9 cellular contexts compared by ENCODE assay signal in the genomic region with DNA sequence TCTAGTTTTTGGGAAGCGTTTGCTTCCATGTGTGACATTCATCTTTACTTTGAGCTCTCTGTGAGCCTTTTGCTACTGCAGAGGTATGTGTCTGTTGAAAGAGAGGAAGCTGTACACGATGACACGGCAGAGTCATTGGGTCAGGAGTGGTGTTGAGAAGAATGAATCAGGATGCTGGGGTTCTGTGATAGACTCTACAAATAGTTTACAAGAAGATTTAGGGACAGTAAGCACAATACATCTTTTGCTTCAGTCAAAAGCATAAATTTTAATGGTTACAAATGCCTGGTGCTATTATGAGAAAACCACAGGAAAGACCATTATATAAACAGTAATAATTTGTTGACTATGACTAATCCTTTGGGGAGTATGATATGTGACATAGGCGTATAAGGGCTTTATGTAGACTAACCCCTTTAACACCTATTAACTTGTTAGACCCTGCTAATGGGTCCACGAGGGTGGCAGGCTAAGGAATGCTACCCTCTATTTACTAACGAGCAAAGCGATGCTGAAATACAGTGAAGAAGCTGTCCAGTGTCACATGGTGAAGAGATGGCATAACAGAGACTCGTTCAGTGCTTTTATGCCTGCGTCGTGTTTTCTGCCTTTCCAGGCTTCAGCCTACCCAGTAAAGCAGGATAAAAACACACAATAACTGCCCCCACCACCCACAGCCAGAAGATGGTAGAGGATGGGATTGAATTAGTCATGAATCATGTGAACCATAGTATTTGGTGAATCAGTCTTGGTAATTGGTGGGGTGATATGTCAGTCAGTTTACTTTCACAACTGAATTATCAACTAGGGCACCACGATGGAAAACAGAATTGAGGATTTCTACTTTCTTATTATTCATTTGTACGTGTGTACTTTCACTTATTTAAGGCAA.
DNase-seq lines count a peak whose midpoint lies in the region; ATAC-seq, FAIRE-seq and TF ChIP-seq lines count a peak whose summit lies in the region.
"Had no signal": no experiment of that assay in that cellular context is flagged by ENCODE, and none has a peak within 500 bp of the region (broad histone marks: within the 10 kb centered on the region; RNA-seq: fewer than 3 reads in every experiment).

No MANE protein-coding gene starts in this region.

- in situ Hi-C loops in KBM-7 (cut with MboI; ENCODE audit: low pct_unique_long_range_greater_than_20kb, low sequenced_read_pairs): no loop called here

- ATAC-seq in activated CD8-positive, alpha-beta T cell treated with anti-CD3 and anti-CD28 coated beads for 36 hours: peak; percentile 68
- ATAC-seq in activated CD8-positive, alpha-beta T cell treated with anti-CD3 and anti-CD28 coated beads, Interleukin-2, amount 10 ng/mL, durations not matched to agents 7 days and 5 days: no peak
- no peak for ATAC-seq in thoracic aorta (ENCODE audit: insufficient number of reproducible peaks, low FRiP score, low read depth)
- no peak for ATAC-seq in stimulated activated naive B cell treated with anti-CD40 and anti-IgM and Interleukin-4, amounts not matched to agents 10 μg/mL and 1 μg/mL and 100 μg/mL, for 72 hours (replicated peaks)
- ATAC-seq in CD4-positive, alpha-beta T cell (ENCODE audit: poor library complexity): no peak

- H3K27ac ChIP-seq in kidney (ENCODE audit: low read depth in 2 of 2, low read length in 2 of 2) (peak overlapping the region; percentile 15 to 70), thoracic aorta (peak overlapping the region; percentile 96 to 99)
- no peak overlapping the region for H3K27ac ChIP-seq in CD4-positive, alpha-beta T cell (ENCODE audit: low read depth, low read length)

- H3K9me3 Mint-ChIP-seq in activated CD8-positive, alpha-beta T cell treated with anti-CD3 and anti-CD28 coated beads for 36 hours: no peaks in the 10 kb centered on the region
- no peaks in the 10 kb centered on the region for H3K9me3 Mint-ChIP-seq in activated CD8-positive, alpha-beta T cell treated with anti-CD3 and anti-CD28 coated beads, Interleukin-2, amount 10 ng/mL, durations not matched to agents 7 days and 5 days (ENCODE audit: insufficient read depth)
- H3K9me3 Mint-ChIP-seq in activated T-helper 2 cell treated with anti-CD3 and anti-CD28 coated beads, Interferon-gamma antibody, Interleukin-2, Interleukin-4, amounts not matched to agents 10 μg/mL and 5 μg/mL and 100 μg/mL, durations not matched to agents 14 hours and 24 hours and 36 hours: no peaks in the 10 kb centered on the region
- H3K9me3 Mint-ChIP-seq in stimulated activated naive B cell treated with anti-CD40 and anti-IgM and Interleukin-4, amounts not matched to agents 10 μg/mL and 1 μg/mL and 100 μg/mL, for 72 hours: no peaks in the 10 kb centered on the region
- no peaks in the 10 kb centered on the region for H3K9me3 Mint-ChIP-seq in CD4-positive, alpha-beta T cell

- H3K36me3 ChIP-seq in kidney (ENCODE audit: control insufficient read depth in 1 of 2, insufficient read depth in 2 of 2, low read length in 2 of 2) (no peaks in the 10 kb centered on the region), thoracic aorta (no peaks in the 10 kb centered on the region)

- H3K27ac Mint-ChIP-seq in activated CD8-positive, alpha-beta T cell treated with anti-CD3 and anti-CD28 coated beads for 36 hours: no peak overlapping the region
- no peak overlapping the region for H3K27ac Mint-ChIP-seq in activated CD8-positive, alpha-beta T cell treated with anti-CD3 and anti-CD28 coated beads, Interleukin-2, amount 10 ng/mL, durations not matched to agents 7 days and 5 days
- peak overlapping the region; percentile 42 for H3K27ac Mint-ChIP-seq in activated T-helper 2 cell treated with anti-CD3 and anti-CD28 coated beads, Interferon-gamma antibody, Interleukin-2, Interleukin-4, amounts not matched to agents 10 μg/mL and 5 μg/mL and 100 μg/mL, durations not matched to agents 14 hours and 24 hours and 36 hours
- no peak overlapping the region for H3K27ac Mint-ChIP-seq in stimulated activated naive B cell treated with anti-CD40 and anti-IgM and Interleukin-4, amounts not matched to agents 10 μg/mL and 1 μg/mL and 100 μg/mL, for 72 hours
- H3K27ac Mint-ChIP-seq in CD4-positive, alpha-beta T cell: no peak overlapping the region

- TF ChIP-seq CTCF in activated CD8-positive, alpha-beta T cell treated with anti-CD3 and anti-CD28 coated beads for 36 hours (IDR thresholded peaks at IDR 0.05): no peak
- TF ChIP-seq CTCF in kidney (IDR thresholded peaks at IDR 0.05; ENCODE audit: borderline replicate concordance, extremely low read depth, insufficient read depth): no peak
- TF ChIP-seq CTCF in thoracic aorta (IDR thresholded peaks at IDR 0.05): no peak
- no peak for TF ChIP-seq CTCF in CD4-positive, alpha-beta T cell (IDR thresholded peaks at IDR 0.05)

- H3K4me3 ChIP-seq in kidney (ENCODE audit: low read length in 2 of 2): no peak overlapping the region
- H3K4me3 ChIP-seq in thoracic aorta: no peak overlapping the region

- H3K4me1 Mint-ChIP-seq in activated CD8-positive, alpha-beta T cell treated with anti-CD3 and anti-CD28 coated beads for 36 hours (ENCODE audit: low read depth): peaks cover 14% of the 10 kb centered on the region
- H3K4me1 Mint-ChIP-seq in activated CD8-positive, alpha-beta T cell treated with anti-CD3 and anti-CD28 coated beads, Interleukin-2, amount 10 ng/mL, durations not matched to agents 7 days and 5 days (ENCODE audit: low read depth): peaks cover 3% of the 10 kb centered on the region
- peaks cover 41% of the 10 kb centered on the region for H3K4me1 Mint-ChIP-seq in activated T-helper 2 cell treated with anti-CD3 and anti-CD28 coated beads, Interferon-gamma antibody, Interleukin-2, Interleukin-4, amounts not matched to agents 10 μg/mL and 5 μg/mL and 100 μg/mL, durations not matched to agents 14 hours and 24 hours and 36 hours (ENCODE audit: low read depth)
- H3K4me1 Mint-ChIP-seq in stimulated activated naive B cell treated with anti-CD40 and anti-IgM and Interleukin-4, amounts not matched to agents 10 μg/mL and 1 μg/mL and 100 μg/mL, for 72 hours: peaks cover 34 to 56% of the 10 kb centered on the region in 2 donors
- H3K4me1 Mint-ChIP-seq in CD4-positive, alpha-beta T cell (ENCODE audit: low read depth): peaks cover 19% of the 10 kb centered on the region

- FAIRE-seq in kidney (lab: Jason Lieb, UNC): no peak

- no peak overlapping the region for H3K4me3 Mint-ChIP-seq in activated CD8-positive, alpha-beta T cell treated with anti-CD3 and anti-CD28 coated beads for 36 hours
- no peak overlapping the region for H3K4me3 Mint-ChIP-seq in activated CD8-positive, alpha-beta T cell treated with anti-CD3 and anti-CD28 coated beads, Interleukin-2, amount 10 ng/mL, durations not matched to agents 7 days and 5 days
- H3K4me3 Mint-ChIP-seq in activated T-helper 2 cell treated with anti-CD3 and anti-CD28 coated beads, Interferon-gamma antibody, Interleukin-2, Interleukin-4, amounts not matched to agents 10 μg/mL and 5 μg/mL and 100 μg/mL, durations not matched to agents 14 hours and 24 hours and 36 hours (ENCODE audit: low read depth): no peak overlapping the region
- no peak overlapping the region for H3K4me3 Mint-ChIP-seq in stimulated activated naive B cell treated with anti-CD40 and anti-IgM and Interleukin-4, amounts not matched to agents 10 μg/mL and 1 μg/mL and 100 μg/mL, for 72 hours
- no peak overlapping the region for H3K4me3 Mint-ChIP-seq in CD4-positive, alpha-beta T cell

- H3K36me3 Mint-ChIP-seq in activated CD8-positive, alpha-beta T cell treated with anti-CD3 and anti-CD28 coated beads for 36 hours (ENCODE audit: low read depth): peaks cover 9% of the 10 kb centered on the region
- peaks cover 16% of the 10 kb centered on the region for H3K36me3 Mint-ChIP-seq in activated CD8-positive, alpha-beta T cell treated with anti-CD3 and anti-CD28 coated beads, Interleukin-2, amount 10 ng/mL, durations not matched to agents 7 days and 5 days (ENCODE audit: low read depth)
- H3K36me3 Mint-ChIP-seq in activated T-helper 2 cell treated with anti-CD3 and anti-CD28 coated beads, Interferon-gamma antibody, Interleukin-2, Interleukin-4, amounts not matched to agents 10 μg/mL and 5 μg/mL and 100 μg/mL, durations not matched to agents 14 hours and 24 hours and 36 hours (ENCODE audit: low read depth): peaks cover 28% of the 10 kb centered on the region
- H3K36me3 Mint-ChIP-seq in stimulated activated naive B cell treated with anti-CD40 and anti-IgM and Interleukin-4, amounts not matched to agents 10 μg/mL and 1 μg/mL and 100 μg/mL, for 72 hours: peaks cover 2 to 22% of the 10 kb centered on the region in 2 donors
- peaks cover 5% of the 10 kb centered on the region for H3K36me3 Mint-ChIP-seq in CD4-positive, alpha-beta T cell (ENCODE audit: low read depth)

- POLR2A ChIA-PET in activated CD8-positive, alpha-beta T cell treated with anti-CD3 and anti-CD28 coated beads for 36 hours (lab: Charles Lee): interaction anchor here (1.0 kb wide), 1 partner anchor 9 kb away, joined by 4 read pairs; no protein-coding TSS in a partner anchor
- POLR2A ChIA-PET in activated CD8-positive, alpha-beta T cell treated with anti-CD3 and anti-CD28 coated beads, Interleukin-2, amount 10 ng/mL, durations not matched to agents 7 days and 5 days (lab: Charles Lee): no interaction called here
- POLR2A ChIA-PET in CD4-positive, alpha-beta T cell (lab: Charles Lee): no interaction called here

- H3K4me1 ChIP-seq in kidney (ENCODE audit: control insufficient read depth in 1 of 2, insufficient read depth in 1 of 2, low read depth in 1 of 2, low read length in 2 of 2) (peaks cover 13 to 26% of the 10 kb centered on the region in 2 donors), thoracic aorta (ENCODE audit: control insufficient read depth in 1 of 2, low read depth in 2 of 2) (peaks cover 44 to 98% of the 10 kb centered on the region in 2 donors)

- H3K9me3 ChIP-seq in kidney (ENCODE audit: control insufficient read depth in 1 of 2, low read length in 2 of 2) (no peaks in the 10 kb centered on the region), thoracic aorta (no peaks in the 10 kb centered on the region)
- H3K9me3 ChIP-seq in CD4-positive, alpha-beta T cell (ENCODE audit: control insufficient read depth, low read length): no peaks in the 10 kb centered on the region

- no peak overlapping the region for H3K9ac ChIP-seq in kidney (ENCODE audit: low read length in 2 of 2)

- H3K27me3 ChIP-seq in thoracic aorta (replicated peaks; ENCODE audit: insufficient read depth): no peaks in the 10 kb centered on the region
- no peaks in the 10 kb centered on the region for H3K27me3 ChIP-seq in CD4-positive, alpha-beta T cell (ENCODE audit: control insufficient read depth, insufficient read depth, low read length)

- CTCF ChIA-PET in activated CD8-positive, alpha-beta T cell treated with anti-CD3 and anti-CD28 coated beads for 36 hours (lab: Charles Lee): interaction anchor here (0.8 kb wide), 1 partner anchor 476 kb away, joined by 3 read pairs; no protein-coding TSS in a partner anchor
- CTCF ChIA-PET in activated CD8-positive, alpha-beta T cell treated with anti-CD3 and anti-CD28 coated beads, Interleukin-2, amount 10 ng/mL, durations not matched to agents 7 days and 5 days (lab: Charles Lee): interaction anchor here (0.8 to 1.0 kb wide), 2 partner anchors 9 to 532 kb away, joined by 3 read pairs; no protein-coding TSS in a partner anchor
- CTCF ChIA-PET in CD4-positive, alpha-beta T cell (lab: Charles Lee): no interaction called here

- intact Hi-C loops in activated CD8-positive, alpha-beta T cell treated with anti-CD3 and anti-CD28 coated beads for 36 hours (cut with micrococcal nuclease): no loop called here
- intact Hi-C loops in activated T-helper 2 cell treated with anti-CD3 and anti-CD28 coated beads, Interferon-gamma antibody, Interleukin-2, Interleukin-4, amounts not matched to agents 10 μg/mL and 5 μg/mL and 100 μg/mL, durations not matched to agents 14 hours and 24 hours and 36 hours (cut with micrococcal nuclease): no loop called here
- intact Hi-C loops in kidney (cut with DNase I): no loop called here
- intact Hi-C loops in CD4-positive, alpha-beta T cell (cut with DNase I, micrococcal nuclease): no loop called here

- no peak for DNase-seq in activated CD8-positive, alpha-beta T cell treated with anti-CD3 and anti-CD28 coated beads for 36 hours
- no peak for DNase-seq in activated CD8-positive, alpha-beta T cell treated with anti-CD3 and anti-CD28 coated beads, Interleukin-2, amount 10 ng/mL, durations not matched to agents 7 days and 5 days
- no peak for DNase-seq in activated T-helper 2 cell treated with anti-CD3 and anti-CD28 coated beads, Interferon-gamma antibody, Interleukin-2, Interleukin-4, amounts not matched to agents 10 μg/mL and 5 μg/mL and 100 μg/mL, durations not matched to agents 14 hours and 24 hours and 36 hours (ENCODE audit: low spot score)
- DNase-seq in kidney: no peak
- DNase-seq in thoracic aorta (ENCODE audit: low spot score): no peak
- DNase-seq in stimulated activated naive B cell treated with anti-CD40 and anti-IgM and Interleukin-4, amounts not matched to agents 10 μg/mL and 1 μg/mL and 100 μg/mL, for 72 hours: no peak
- no peak for DNase-seq in CD4-positive, alpha-beta T cell
- no peak for DNase-seq in KBM-7
- DNase-seq: stimulated activated CD4-positive, alpha-beta T cell treated with anti-CD3 and anti-CD28 coated beads, Interleukin-2, amount 100 ng/mL, for 48 hours had no signal

- H3K27me3 Mint-ChIP-seq in activated CD8-positive, alpha-beta T cell treated with anti-CD3 and anti-CD28 coated beads for 36 hours: no peaks in the 10 kb centered on the region
- no peaks in the 10 kb centered on the region for H3K27me3 Mint-ChIP-seq in activated CD8-positive, alpha-beta T cell treated with anti-CD3 and anti-CD28 coated beads, Interleukin-2, amount 10 ng/mL, durations not matched to agents 7 days and 5 days (ENCODE audit: low read depth)
- no peaks in the 10 kb centered on the region for H3K27me3 Mint-ChIP-seq in activated T-helper 2 cell treated with anti-CD3 and anti-CD28 coated beads, Interferon-gamma antibody, Interleukin-2, Interleukin-4, amounts not matched to agents 10 μg/mL and 5 μg/mL and 100 μg/mL, durations not matched to agents 14 hours and 24 hours and 36 hours (ENCODE audit: low read depth)
- no peaks in the 10 kb centered on the region for H3K27me3 Mint-ChIP-seq in stimulated activated naive B cell treated with anti-CD40 and anti-IgM and Interleukin-4, amounts not matched to agents 10 μg/mL and 1 μg/mL and 100 μg/mL, for 72 hours
- H3K27me3 Mint-ChIP-seq in CD4-positive, alpha-beta T cell: no peaks in the 10 kb centered on the region
